ENCODE assay signal across 37 cellular contexts in genomic region chr17:29247219-29247618, GRCh38. TPM values are rescaled to one million over a fixed set of nuclear protein-coding genes. Genes with fewer than 3 reads are reported as not detected.
"Had no signal": no experiment of that assay in that cellular context is flagged by ENCODE, and none has a peak within 500 bp of the region (broad histone marks: within the 10 kb centered on the region; RNA-seq: fewer than 3 reads in every experiment).

No MANE protein-coding gene starts in this region.

- H3K4me2 ChIP-seq: KMS-11, PC-9 had no signal

- H3K27me3 Mint-ChIP-seq: activated CD4-positive, alpha-beta memory T cell treated with anti-CD3 and anti-CD28 coated beads, Interleukin-2, amount 10 ng/mL, durations not matched to agents 7 days and 5 days; activated CD8-positive, alpha-beta memory T cell treated with anti-CD3 and anti-CD28 coated beads, Interleukin-2, amount 10 ng/mL, durations not matched to agents 7 days and 5 days; activated naive CD4-positive, alpha-beta T cell treated with anti-CD3 and anti-CD28 coated beads, Interleukin-2, amount 50 U/mL, for 24 hours; T-cell had no signal

- H3K27ac ChIP-seq: body of pancreas, breast epithelium, KMS-11, PC-9, WERI-Rb-1 had no signal

- FAIRE-seq: astrocyte, RCC 7860 had no signal

- H3K36me3 Mint-ChIP-seq: activated CD8-positive, alpha-beta memory T cell treated with anti-CD3 and anti-CD28 coated beads, Interleukin-2, amount 10 ng/mL, durations not matched to agents 7 days and 5 days; activated naive CD4-positive, alpha-beta T cell treated with anti-CD3 and anti-CD28 coated beads, Interleukin-2, amount 50 U/mL, for 24 hours; T-cell had no signal

- H3K4me1 ChIP-seq: breast epithelium had no signal

- H3K9me3 ChIP-seq: body of pancreas, breast epithelium had no signal

- H3K4me3 ChIP-seq: body of pancreas, breast epithelium, PC-9 had no signal

- H3K27ac Mint-ChIP-seq: activated CD4-positive, alpha-beta memory T cell treated with anti-CD3 and anti-CD28 coated beads, Interleukin-2, amount 10 ng/mL, durations not matched to agents 7 days and 5 days; activated naive CD4-positive, alpha-beta T cell treated with anti-CD3 and anti-CD28 coated beads, Interleukin-2, amount 50 U/mL, for 24 hours; activated naive CD8-positive, alpha-beta T cell treated with anti-CD3 and anti-CD28 coated beads, Interleukin-2, amount 10 ng/mL, durations not matched to agents 7 days and 5 days; activated T-helper 2 cell treated with anti-CD3 and anti-CD28 coated beads, Interferon-gamma antibody, Interleukin-2, Interleukin-4, amounts not matched to agents 10 μg/mL and 5 μg/mL and 100 μg/mL, durations not matched to agents 14 hours and 24 hours and 36 hours; T-cell had no signal

- H3K9ac ChIP-seq: KMS-11 had no signal

- DNase-seq: activated CD4-positive, alpha-beta memory T cell treated with anti-CD3 and anti-CD28 coated beads, Interleukin-2, amount 10 ng/mL, durations not matched to agents 7 days and 5 days; activated CD4-positive, alpha-beta T cell treated with anti-CD3 and anti-CD28 coated beads for 1 hour; activated CD4-positive, alpha-beta T cell treated with anti-CD3 and anti-CD28 coated beads for 48 hours; activated CD4-positive, CD25-positive, alpha-beta regulatory T cell; activated CD8-positive, alpha-beta memory T cell treated with anti-CD3 and anti-CD28 coated beads for 24 hours; activated CD8-positive, alpha-beta memory T cell treated with anti-CD3 and anti-CD28 coated beads, Interleukin-2, amount 10 ng/mL, durations not matched to agents 7 days and 5 days; activated CD8-positive, alpha-beta memory T cell treated with anti-CD3 and anti-CD28 coated beads, Interleukin-2, amount 50 U/mL, for 48 hours; activated gamma-delta T cell; activated naive CD4-positive, alpha-beta T cell treated with Interleukin-2 at 50 U/mL for 16 hours; activated naive CD8-positive, alpha-beta T cell treated with anti-CD3 and anti-CD28 coated beads, Interleukin-2, amount 10 ng/mL, durations not matched to agents 7 days and 5 days; body of pancreas; NCI-H1092 treated with DMSO at 0.1 percent for 48 hours; NCI-H1417; NCI-H187 treated with DMSO at 0.1 percent for 48 hours; NCI-H2081 treated with DMSO at 0.1 percent for 48 hours; NCI-H345; NCI-H526; NCI-H748 treated with DMSO at 0.1 percent for 48 hours; NK-92 treated with Interleukin-12 subunit alpha and Interleukin-12 subunit beta, amount 100 ng/mL, for 24 hours; PC-9; SIG-M5; T-cell; T-helper 2 cell; T-helper 9 cell; WERI-Rb-1 had no signal

- H3K4me1 Mint-ChIP-seq: activated CD4-positive, alpha-beta memory T cell treated with anti-CD3 and anti-CD28 coated beads, Interleukin-2, amount 10 ng/mL, durations not matched to agents 7 days and 5 days; activated CD8-positive, alpha-beta memory T cell treated with anti-CD3 and anti-CD28 coated beads, Interleukin-2, amount 10 ng/mL, durations not matched to agents 7 days and 5 days; activated naive CD4-positive, alpha-beta T cell treated with anti-CD3 and anti-CD28 coated beads, Interleukin-2, amount 50 U/mL, for 24 hours; T-cell had no signal

- H2AFZ ChIP-seq: PC-9 had no signal

- H3K36me3 ChIP-seq: breast epithelium, WERI-Rb-1 had no signal

- H3K4me3 Mint-ChIP-seq: activated CD4-positive, alpha-beta memory T cell treated with anti-CD3 and anti-CD28 coated beads, Interleukin-2, amount 10 ng/mL, durations not matched to agents 7 days and 5 days; activated CD8-positive, alpha-beta memory T cell treated with anti-CD3 and anti-CD28 coated beads, Interleukin-2, amount 10 ng/mL, durations not matched to agents 7 days and 5 days; activated naive CD4-positive, alpha-beta T cell treated with anti-CD3 and anti-CD28 coated beads, Interleukin-2, amount 50 U/mL, for 24 hours; activated naive CD8-positive, alpha-beta T cell treated with anti-CD3 and anti-CD28 coated beads, Interleukin-2, amount 10 ng/mL, durations not matched to agents 7 days and 5 days; T-cell had no signal

- H3K9me3 Mint-ChIP-seq: activated CD4-positive, alpha-beta memory T cell treated with anti-CD3 and anti-CD28 coated beads, Interleukin-2, amount 10 ng/mL, durations not matched to agents 7 days and 5 days; activated naive CD4-positive, alpha-beta T cell treated with anti-CD3 and anti-CD28 coated beads, Interleukin-2, amount 50 U/mL, for 24 hours; activated naive CD8-positive, alpha-beta T cell treated with anti-CD3 and anti-CD28 coated beads, Interleukin-2, amount 10 ng/mL, durations not matched to agents 7 days and 5 days; activated T-helper 2 cell treated with anti-CD3 and anti-CD28 coated beads, Interferon-gamma antibody, Interleukin-2, Interleukin-4, amounts not matched to agents 10 μg/mL and 5 μg/mL and 100 μg/mL, durations not matched to agents 14 hours and 24 hours and 36 hours; T-cell had no signal

- H3K27me3 ChIP-seq: body of pancreas, breast epithelium had no signal

RNA-seq across cellular contexts. Expression of gene CRYBA1, which starts 0.6 kb away (rescaled TPM):
- total RNA-seq: activated CD4-positive, alpha-beta memory T cell treated with anti-CD3 and anti-CD28 coated beads, Interleukin-2, amount 10 ng/mL, durations not matched to agents 7 days and 5 days; activated CD8-positive, alpha-beta memory T cell treated with anti-CD3 and anti-CD28 coated beads, Interleukin-2, amount 10 ng/mL, durations not matched to agents 7 days and 5 days; activated naive CD8-positive, alpha-beta T cell treated with anti-CD3 and anti-CD28 coated beads, Interleukin-2, amount 10 ng/mL, durations not matched to agents 7 days and 5 days; activated T-helper 2 cell treated with anti-CD3 and anti-CD28 coated beads, Interferon-gamma antibody, Interleukin-2, Interleukin-4, amounts not matched to agents 10 μg/mL and 5 μg/mL and 100 μg/mL, durations not matched to agents 14 hours and 24 hours and 36 hours; astrocyte; body of pancreas; breast epithelium; cardiac septum; LHCN-M2; NCI-H460; PC-9; Right ventricle myocardium inferior; SK-MEL-5; T-cell had no signal
- polyA plus RNA-seq: adipose tissue had no signal
